11 cellular contexts compared by ENCODE assay signal in the genomic region with DNA sequence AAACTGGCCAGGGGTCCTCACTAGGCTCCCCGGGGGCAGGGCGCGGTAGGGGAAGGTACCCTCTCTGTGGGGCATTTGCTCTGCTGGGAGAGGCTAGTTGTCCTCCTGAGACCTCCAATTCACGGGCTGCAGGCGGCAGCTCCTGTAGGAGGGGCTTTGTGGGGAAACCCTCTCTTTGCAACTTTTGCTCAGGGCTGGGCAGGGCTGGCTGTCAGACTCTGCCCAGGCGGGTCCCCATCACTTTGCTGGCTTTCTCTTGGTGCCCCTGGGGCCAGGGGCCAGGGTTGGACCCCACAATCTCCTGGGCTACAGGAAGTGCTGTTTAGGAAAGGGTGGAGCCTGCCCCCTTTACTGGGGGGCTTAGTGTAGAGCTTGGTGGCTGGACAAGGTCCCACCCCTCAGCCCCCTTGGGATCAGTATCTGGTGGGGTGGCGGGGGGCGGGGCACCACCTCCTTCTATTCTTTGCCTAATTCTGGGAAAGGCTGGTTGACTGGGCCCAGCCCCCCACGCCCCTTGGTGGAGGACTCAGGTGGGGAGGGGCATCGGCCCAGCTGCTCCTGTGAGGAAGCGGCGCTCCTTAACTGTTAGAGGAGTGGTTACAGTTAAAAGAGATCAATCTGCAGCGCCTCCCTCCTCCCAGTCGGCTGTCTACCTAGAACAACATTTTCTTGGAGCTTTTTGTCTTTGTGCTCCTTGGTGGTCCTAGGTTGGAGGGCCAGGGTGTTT.
DNase-seq lines count a peak whose midpoint lies in the region; ATAC-seq and TF ChIP-seq lines count a peak whose summit lies in the region.
"Had no signal": no experiment of that assay in that cellular context is flagged by ENCODE, and none has a peak within 500 bp of the region (broad histone marks: within the 10 kb centered on the region; RNA-seq: fewer than 3 reads in every experiment).

No MANE protein-coding gene starts in this region.

- H3K4me3 Mint-ChIP-seq in naive thymus-derived CD4-positive, alpha-beta T cell, result peak overlapping the region in 7 of 10 donors; percentile 16 to 68 (median 50)

- no peaks in the 10 kb centered on the region for H3K4me1 ChIP-seq in naive thymus-derived CD4-positive, alpha-beta T cell (ENCODE audit: control insufficient read depth in 2 of 2, insufficient read depth in 2 of 2, low read length in 2 of 2)
- no peaks in the 10 kb centered on the region for H3K4me1 ChIP-seq in aorta (ENCODE audit: control insufficient read depth in 1 of 2, insufficient read depth in 2 of 2, low read length in 2 of 2)
- H3K4me1 ChIP-seq: adrenal gland had no signal

- CTCF ChIA-PET in naive thymus-derived CD4-positive, alpha-beta T cell (lab: Charles Lee), result no interaction called here

- H3K9me3 Mint-ChIP-seq in naive thymus-derived CD4-positive, alpha-beta T cell, result peaks cover 0 to 11% (median 3%) of the 10 kb centered on the region in 11 donors

- intact Hi-C loops in Right ventricle myocardium inferior (cut with DNase I), result no loop called here
- intact Hi-C loops in cardiac septum (cut with DNase I), result no loop called here
- intact Hi-C loops in naive thymus-derived CD4-positive, alpha-beta T cell (cut with micrococcal nuclease), result no loop called here
- intact Hi-C loops in aorta (cut with DNase I), result no loop called here

- H3K4me3 ChIP-seq in fibroblast of pulmonary artery (replicated peaks; ENCODE audit: low read depth, low read length) (peak overlapping the region; percentile 5), aorta (ENCODE audit: low read length in 2 of 2) (peak overlapping the region; percentile 19 to 32)
- H3K4me3 ChIP-seq in naive thymus-derived CD4-positive, alpha-beta T cell (ENCODE audit: low read length), result no peak overlapping the region
- H3K4me3 ChIP-seq: adrenal gland had no signal

- peaks cover 2 to 52% (median 32%) of the 10 kb centered on the region in 5 donors for H3K27me3 Mint-ChIP-seq in naive thymus-derived CD4-positive, alpha-beta T cell

- DNase-seq in Right ventricle myocardium inferior (ENCODE audit: missing footprints), result no peak
- no peak for DNase-seq in cardiac septum (ENCODE audit: low spot score)
- no peak for DNase-seq in fibroblast of pulmonary artery (ENCODE audit: low read depth)
- DNase-seq in naive thymus-derived CD4-positive, alpha-beta T cell, result no peak
- no peak for DNase-seq in aorta
- no peak for DNase-seq in pons (ENCODE audit: low spot score)
- DNase-seq: adrenal gland, AML-193, midbrain had no signal

- no peaks in the 10 kb centered on the region for H3K36me3 ChIP-seq in naive thymus-derived CD4-positive, alpha-beta T cell (ENCODE audit: control insufficient read depth in 2 of 3, insufficient read depth in 3 of 3, low read length in 3 of 3)
- H3K36me3 ChIP-seq in aorta (ENCODE audit: control insufficient read depth in 1 of 2, insufficient read depth in 2 of 2, low read length in 1 of 2), result no peaks in the 10 kb centered on the region
- H3K36me3 ChIP-seq: adrenal gland had no signal

- ATAC-seq in Right ventricle myocardium inferior (peak; percentile 42), aorta (ENCODE audit: low FRiP score) (peak; percentile 23), HG02840 (IDR thresholded peaks at IDR 0.05; ENCODE audit: low FRiP score, unreplicated experiment) (no peak), GM18873 (IDR thresholded peaks at IDR 0.05; ENCODE audit: low FRiP score, unreplicated experiment) (no peak)
- ATAC-seq in naive thymus-derived CD4-positive, alpha-beta T cell, result peak; percentile 22

- no peaks in the 10 kb centered on the region for H3K36me3 Mint-ChIP-seq in naive thymus-derived CD4-positive, alpha-beta T cell

- no peak overlapping the region for H3K27ac Mint-ChIP-seq in naive thymus-derived CD4-positive, alpha-beta T cell

- no peak for TF ChIP-seq CTCF in fibroblast of pulmonary artery (IDR thresholded peaks at IDR 0.05; ENCODE audit: low read length, missing control alignments)

- H3K9me3 ChIP-seq in naive thymus-derived CD4-positive, alpha-beta T cell (ENCODE audit: control insufficient read depth in 2 of 3, low read length in 3 of 3), result no peaks in the 10 kb centered on the region
- H3K9me3 ChIP-seq in aorta (ENCODE audit: control insufficient read depth, low read length), result no peaks in the 10 kb centered on the region
- H3K9me3 ChIP-seq: adrenal gland had no signal

- POLR2A ChIA-PET in naive thymus-derived CD4-positive, alpha-beta T cell (lab: Charles Lee), result no interaction called here

- H3K27ac ChIP-seq in naive thymus-derived CD4-positive, alpha-beta T cell (ENCODE audit: low read depth, low read length), result no peak overlapping the region
- H3K27ac ChIP-seq in aorta (ENCODE audit: low read depth in 1 of 2, low read length in 2 of 2), result no peak overlapping the region
- H3K27ac ChIP-seq: adrenal gland had no signal

- 1 to 3% methylated on average over 14 of the region's 14 CpGs for WGBS in aorta, 2 donors

- peaks cover 0 to 4% (median 0%) of the 10 kb centered on the region in 7 donors for H3K4me1 Mint-ChIP-seq in naive thymus-derived CD4-positive, alpha-beta T cell

- H3K27me3 ChIP-seq in naive thymus-derived CD4-positive, alpha-beta T cell (ENCODE audit: control insufficient read depth in 2 of 2, insufficient read depth in 2 of 2, low read length in 2 of 2), result no peaks in the 10 kb centered on the region
- H3K27me3 ChIP-seq in aorta (ENCODE audit: control insufficient read depth in 1 of 2, insufficient read depth in 2 of 2, low read length in 1 of 2), result no peaks in the 10 kb centered on the region

Comparison
In these comparisons a context has a peak if more than half of its experiments do, and no peak if none do; other contexts are left out.
1. ATAC-seq: peak in Right ventricle myocardium inferior (single experiment), naive thymus-derived CD4-positive, alpha-beta T cell (single experiment) and aorta (single experiment); none in HG02840 (single experiment) and GM18873 (single experiment).